ENCODE assay signal across 8 cellular contexts in genomic region chr17:5706835-5707234, GRCh38.
DNase-seq lines count a peak whose midpoint lies in the region; TF ChIP-seq lines count a peak whose summit lies in the region.

No MANE protein-coding gene starts in this region.

- no peaks in the 10 kb centered on the region for H3K27me3 ChIP-seq in WERI-Rb-1 (ENCODE audit: insufficient read depth, low read depth, severe bottlenecking)
- no peaks in the 10 kb centered on the region for H3K27me3 ChIP-seq in liver (ENCODE audit: control insufficient read depth in 4 of 4, insufficient read depth in 4 of 4, low read length in 3 of 4)

- 29% methylated on average over 3 of the region's 3 CpGs for WGBS in liver

- no peaks in the 10 kb centered on the region for H3K4me1 ChIP-seq in liver (ENCODE audit: control insufficient read depth in 4 of 4, insufficient read depth in 4 of 4, low read length in 3 of 4)

- no peak overlapping the region for H3K27ac ChIP-seq in WERI-Rb-1
- no peak overlapping the region for H3K27ac ChIP-seq in caudate nucleus (ENCODE audit: low read depth, low read length)
- no peak overlapping the region for H3K27ac ChIP-seq in liver (ENCODE audit: low read depth in 1 of 2, low read length in 2 of 2)

- TF ChIP-seq RAD21 in liver (IDR thresholded peaks at IDR 0.05), result peak; percentile 57 to 72

- no peak overlapping the region for H3K9ac ChIP-seq in liver (ENCODE audit: low read depth in 1 of 2, low read length in 2 of 2)

- H3K4me3 ChIP-seq in GM12864 (ENCODE audit: low read depth, low read length) (no peak overlapping the region), WERI-Rb-1 (ENCODE audit: low read depth, low read length) (no peak overlapping the region), liver (ENCODE audit: low read depth in 1 of 3, low read length in 3 of 3) (no peak overlapping the region)

- TF ChIP-seq CTCF in GM12864 (IDR thresholded peaks at IDR 0.05; ENCODE audit: low read depth, low read length, missing control alignments) (peak; percentile 92), WERI-Rb-1 (IDR thresholded peaks at IDR 0.05; ENCODE audit: low read depth, low read length) (peak; percentile 94), liver (IDR thresholded peaks at IDR 0.05; ENCODE audit: low read depth, low read length, missing input control) (peak; percentile 61)

- H3K36me3 ChIP-seq in WERI-Rb-1, result no peaks in the 10 kb centered on the region
- H3K36me3 ChIP-seq in liver (ENCODE audit: control insufficient read depth in 4 of 4, insufficient read depth in 3 of 4, low read depth in 1 of 4, low read length in 3 of 4), result no peaks in the 10 kb centered on the region

- H3K9me3 ChIP-seq in WERI-Rb-1 (ENCODE audit: severe bottlenecking), result no peaks in the 10 kb centered on the region
- H3K9me3 ChIP-seq in liver (ENCODE audit: control insufficient read depth in 4 of 4, low read length in 3 of 4), result peaks cover 4 to 9% (median 7%) of the 10 kb centered on the region in 4 donors

- DNase-seq in GM12864 (ENCODE audit: low read depth), result peak; percentile 13
- DNase-seq in NCI-H146 treated with DMSO at 0.1 percent for 48 hours (lab: John Stamatoyannopoulos, UW; ENCODE audit: unreplicated experiment), result peak; percentile 49
- DNase-seq in WERI-Rb-1, result peak; percentile 80
- peak in 42 of 61 donors; percentile 3 to 67 (median 18) for DNase-seq in caudate nucleus (lab: John Stamatoyannopoulos, UW)
- DNase-seq in stimulated activated CD4-positive, alpha-beta T cell treated with anti-CD3 and anti-CD28 coated beads, TNF-alpha, amount 100 ng/mL, for 24 hours (ENCODE audit: low read depth in 3 of 3), result peak; percentile 6 to 60 (median 17)
- no peak for DNase-seq in NCI-H2107 treated with DMSO at 0.1 percent for 48 hours (lab: John Stamatoyannopoulos, UW; ENCODE audit: unreplicated experiment)
- DNase-seq in D341Med (ENCODE audit: low spot score), result no peak

TF ChIP-seq in liver, 16 proteins besides CTCF, POLR2A, EP300 and RAD21:
- TF ChIP-seq REST (IDR thresholded peaks at IDR 0.05) (no peak), HNF4A (conservative IDR thresholded peaks at IDR 0.05) (no peak), SP1 (IDR thresholded peaks at IDR 0.05) (no peak), GABPA (IDR thresholded peaks at IDR 0.05 in 1 of 2, conservative IDR thresholded peaks at IDR 0.05 in 1 of 2) (no peak), HNF4G (IDR thresholded peaks at IDR 0.05) (no peak), NR2F2 (IDR thresholded peaks at IDR 0.05) (no peak)
- TF ChIP-seq, protein P1, sequence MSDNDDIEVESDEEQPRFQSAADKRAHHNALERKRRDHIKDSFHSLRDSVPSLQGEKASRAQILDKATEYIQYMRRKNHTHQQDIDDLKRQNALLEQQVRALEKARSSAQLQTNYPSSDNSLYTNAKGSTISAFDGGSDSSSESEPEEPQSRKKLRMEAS (IDR thresholded peaks at IDR 0.05), result no peak
TF ChIP-seq in liver: peak in this region for 0.

Comparison
In these comparisons a context has a peak if more than half of its experiments do, and no peak if none do; other contexts are left out.
1. DNase-seq: peak in GM12864 (single experiment), NCI-H146 treated with DMSO at 0.1 percent for 48 hours (single experiment), WERI-Rb-1 (single experiment), caudate nucleus (42 of 61) and stimulated activated CD4-positive, alpha-beta T cell treated with anti-CD3 and anti-CD28 coated beads, TNF-alpha, amount 100 ng/mL, for 24 hours (3 of 3); none in NCI-H2107 treated with DMSO at 0.1 percent for 48 hours (single experiment) and D341Med (single experiment).
2. Peak in every context shown above with its lines, with median percentiles within 50 percentile points of each other: CTCF ChIP-seq.